Comparison of ENCODE assay signal across 8 cellular contexts in genomic region chr2:8678731-8679566, GRCh38. TPM values are rescaled to one million over a fixed set of nuclear protein-coding genes. Genes with fewer than 3 reads are reported as not detected.
DNase-seq lines count a peak whose midpoint lies in the region; ATAC-seq, FAIRE-seq and TF ChIP-seq lines count a peak whose summit lies in the region.

No MANE protein-coding gene starts in this region.

- 1% methylated on average over 61 of the region's 91 CpGs for WGBS in prostate gland

- peaks cover 40 to 52% (median 44%) of the 10 kb centered on the region in 3 donors for H3K4me1 Mint-ChIP-seq in T-cell

- peaks cover 5% of the 10 kb centered on the region for H3K4me1 ChIP-seq in prostate gland (replicated peaks)

- TF ChIP-seq POLR2A in GM12892 (IDR thresholded peaks at IDR 0.05; ENCODE audit: low read depth, low read length) (no peak), prostate gland (IDR thresholded peaks at IDR 0.05) (peak; percentile 65)

- no peaks in the 10 kb centered on the region for H3K27me3 ChIP-seq in prostate gland (replicated peaks; ENCODE audit: insufficient read depth)

- H3K4me3 Mint-ChIP-seq in T-cell: peak overlapping the region; percentile 71 to 99 (median 80)

- peaks cover 10% of the 10 kb centered on the region for H3K36me3 Mint-ChIP-seq in T-cell

- intact Hi-C loops in left ventricle myocardium superior (cut with micrococcal nuclease): no loop called here
- intact Hi-C loops in prostate gland (cut with DNase I): loop anchor here (2.0 kb wide), 1 partner anchor 674 kb away; no protein-coding TSS in a partner anchor

- CTCF ChIA-PET in T-cell (lab: Charles Lee): interaction anchor here in 1 of 2 donors (0.5 to 0.6 kb wide), 2 partner anchors 136 to 1476 kb away, joined by 3 to 4 read pairs; no protein-coding TSS in a partner anchor

- H3K27me3 Mint-ChIP-seq in T-cell: peaks cover 22 to 30% of the 10 kb centered on the region in 2 donors

- H3K4me3 ChIP-seq in prostate gland: peak overlapping the region; percentile 47 to 60

- no peaks in the 10 kb centered on the region for H3K9me3 ChIP-seq in prostate gland

- H3K27ac Mint-ChIP-seq in T-cell: peak overlapping the region; percentile 85 to 92

- POLR2A ChIA-PET in T-cell (lab: Charles Lee): interaction anchor here in 1 of 2 donors (0.6 to 0.7 kb wide), 2 partner anchors 13 to 947 kb away, joined by 3 to 5 read pairs; no protein-coding TSS in a partner anchor

- H3K36me3 ChIP-seq in prostate gland: no peaks in the 10 kb centered on the region

- H3K9me3 Mint-ChIP-seq in T-cell: peaks cover 7 to 13% (median 8%) of the 10 kb centered on the region in 3 donors

- peak overlapping the region; percentile 97 to 98 for H3K27ac ChIP-seq in prostate gland

- peak; percentile 56 for ATAC-seq in HG02870 (IDR thresholded peaks at IDR 0.05; ENCODE audit: unreplicated experiment)
- ATAC-seq in T-cell (replicated peaks in 1 of 4): peak; percentile 46 to 60 (median 52)
- peak; percentile 71 for ATAC-seq in left ventricle myocardium superior

- peak in 1 of 4 experiments; percentile 24 for TF ChIP-seq CTCF in prostate gland (IDR thresholded peaks at IDR 0.05)

- FAIRE-seq in GM12892 (lab: Jason Lieb, UNC) (peak; percentile 17), urothelium cell line (lab: Jason Lieb, UNC) (no peak)

- peak; percentile 82 for DNase-seq in GM12892 (ENCODE audit: insufficient read length)
- DNase-seq in NCI-H146 treated with DMSO at 0.1 percent for 48 hours (lab: John Stamatoyannopoulos, UW; ENCODE audit: unreplicated experiment): peak; percentile 98
- DNase-seq in T-cell: peak; percentile 55 to 84 (median 71)
- DNase-seq in amniotic stem cell (lab: John Stamatoyannopoulos, UW): peak; percentile 83
- DNase-seq in left ventricle myocardium superior: peak; percentile 99
- peak; percentile 93 for DNase-seq in prostate gland (ENCODE audit: low spot score)
- DNase-seq in urothelium cell line (ENCODE audit: low spot score): peak; percentile 78

RNA-seq across cellular contexts. Expression of gene ID2, which starts 2.9 kb away (rescaled TPM):
- polyA plus RNA-seq in GM12892 (2012; ENCODE audit: missing spikeins): 23.8 TPM
- 100 to 1,000 TPM in 2 of 5 donors, 10 to 100 TPM in 3; 55.5 to 153 (median 71.1) TPM for total RNA-seq in T-cell
- total RNA-seq in left ventricle myocardium superior: 30.0 TPM
- total RNA-seq in prostate gland: 100 to 1,000 TPM; 172 to 238 TPM

Comparison
In these comparisons a context has a peak if more than half of its experiments do, and no peak if none do; other contexts are left out.
1. Peak in every context shown above with its lines: DNase-seq, ATAC-seq, H3K4me3 ChIP-seq and H3K27ac ChIP-seq.